1 cellular context compared by ENCODE assay signal in the genomic region with DNA sequence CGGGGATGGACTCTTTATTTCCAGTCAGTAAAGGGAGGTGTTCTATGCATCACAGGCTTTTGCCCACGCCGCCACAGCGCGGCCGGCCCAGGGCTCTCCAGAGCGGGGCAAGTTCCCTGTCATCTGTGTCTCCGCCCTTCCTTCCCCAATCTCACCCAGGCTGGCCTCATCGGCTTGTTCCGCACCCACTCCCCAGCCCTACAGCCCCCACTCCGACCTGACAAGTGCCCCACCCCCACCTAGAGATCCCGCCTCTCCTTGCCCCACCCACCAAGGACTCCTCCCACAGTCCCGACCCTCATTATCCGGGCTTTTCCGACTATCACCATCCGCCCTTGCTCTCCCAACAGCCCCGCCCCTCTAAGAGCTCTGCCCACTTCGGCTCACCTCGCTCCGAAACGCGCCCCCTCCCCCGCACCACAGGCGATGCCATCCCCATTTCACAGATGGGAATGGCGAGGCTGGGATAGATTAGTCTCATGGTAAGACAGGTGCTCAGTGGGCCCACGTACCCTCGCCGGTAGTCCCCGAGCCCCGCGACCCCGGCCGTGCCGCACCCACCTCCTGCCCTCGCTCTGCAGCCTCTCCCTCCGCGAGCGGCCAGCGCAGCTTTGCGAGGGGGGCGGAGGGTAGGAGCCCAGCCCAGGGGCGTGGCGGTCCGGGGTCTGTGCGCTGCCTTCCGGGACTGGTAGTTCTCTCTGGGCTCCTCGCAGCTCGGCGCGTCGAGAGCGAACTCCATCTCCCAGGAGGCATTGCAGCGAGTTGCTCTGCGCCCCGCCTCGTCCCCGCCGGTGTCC.
A peak's percentile ranks its signal among the peaks of the same experiment; 100 is the strongest.
TF ChIP-seq lines count a peak whose summit lies in the region.

A gene with protein sequence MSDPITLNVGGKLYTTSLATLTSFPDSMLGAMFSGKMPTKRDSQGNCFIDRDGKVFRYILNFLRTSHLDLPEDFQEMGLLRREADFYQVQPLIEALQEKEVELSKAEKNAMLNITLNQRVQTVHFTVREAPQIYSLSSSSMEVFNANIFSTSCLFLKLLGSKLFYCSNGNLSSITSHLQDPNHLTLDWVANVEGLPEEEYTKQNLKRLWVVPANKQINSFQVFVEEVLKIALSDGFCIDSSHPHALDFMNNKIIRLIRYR (minus strand): TSS at position 615 of the 797 bp plus-strand sequence. CDS start 14,072 bp downstream, outside the sequence.

TF ChIP-seq in HepG2, 621 proteins besides CTCF, POLR2A, EP300 and RAD21 (continued from another document and continues in another):
- TF ChIP-seq, protein P1, sequence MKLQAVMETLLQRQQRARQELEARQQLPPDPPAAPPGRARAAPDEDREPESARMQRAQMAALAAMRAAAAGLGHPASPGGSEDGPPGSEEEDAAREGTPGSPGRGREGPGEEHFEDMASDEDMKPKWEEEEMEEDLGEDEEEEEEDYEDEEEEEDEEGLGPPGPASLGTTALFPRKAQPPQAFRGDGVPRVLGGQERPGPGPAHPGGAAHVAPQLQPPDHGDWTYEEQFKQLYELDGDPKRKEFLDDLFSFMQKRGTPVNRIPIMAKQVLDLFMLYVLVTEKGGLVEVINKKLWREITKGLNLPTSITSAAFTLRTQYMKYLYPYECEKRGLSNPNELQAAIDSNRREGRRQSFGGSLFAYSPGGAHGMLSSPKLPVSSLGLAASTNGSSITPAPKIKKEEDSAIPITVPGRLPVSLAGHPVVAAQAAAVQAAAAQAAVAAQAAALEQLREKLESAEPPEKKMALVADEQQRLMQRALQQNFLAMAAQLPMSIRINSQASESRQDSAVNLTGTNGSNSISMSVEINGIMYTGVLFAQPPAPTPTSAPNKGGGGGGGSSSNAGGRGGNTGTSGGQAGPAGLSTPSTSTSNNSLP (IDR thresholded peaks at IDR 0.05; ENCODE audit: low read depth, low read length), result no peak; the same call in 1 of the 2 replicates
- TF ChIP-seq MAFF (IDR thresholded peaks at IDR 0.05; ENCODE audit: low read depth, low read length) (no peak), ARNT (IDR thresholded peaks at IDR 0.05) (no peak), ZKSCAN1 (IDR thresholded peaks at IDR 0.05; ENCODE audit: low read length) (no peak), ZFAT (CRISPR knock-in tag; conservative IDR thresholded peaks at IDR 0.05) (no peak), ZNF724P (CRISPR knock-in tag; IDR thresholded peaks at IDR 0.05; ENCODE audit: borderline replicate concordance) (no peak), SRF (IDR thresholded peaks at IDR 0.05; ENCODE audit: low read depth, low read length) (no peak), JDP2 (CRISPR knock-in tag; IDR thresholded peaks at IDR 0.05; ENCODE audit: borderline replicate concordance) (no peak), ATAD3A (CRISPR knock-in tag; IDR thresholded peaks at IDR 0.05) (no peak), ZNF775 (CRISPR knock-in tag; IDR thresholded peaks at IDR 0.05; ENCODE audit: borderline replicate concordance) (no peak), XRCC5 (optimal IDR thresholded peaks at IDR 0.05; ENCODE audit: low read length) (peak; percentile 34), ZNF205 (CRISPR knock-in tag; IDR thresholded peaks at IDR 0.05) (no peak), BORCS8-MEF2B (CRISPR knock-in tag; IDR thresholded peaks at IDR 0.05) (no peak), ZSCAN9 (CRISPR knock-in tag; IDR thresholded peaks at IDR 0.05; ENCODE audit: borderline replicate concordance) (0 out of 2 replicates have a peak, but pooled peaks have one; percentile 29), ZNF180 (CRISPR knock-in tag; IDR thresholded peaks at IDR 0.05; ENCODE audit: borderline replicate concordance, low read depth) (no peak; the same call in 1 of the 2 replicates), ZNF12 (CRISPR knock-in tag; IDR thresholded peaks at IDR 0.05) (peak; percentile 51; the same call in 1 of the 2 replicates), MIER3 (CRISPR knock-in tag; IDR thresholded peaks at IDR 0.05; ENCODE audit: borderline replicate concordance) (no peak), HMG20A (CRISPR knock-in tag; IDR thresholded peaks at IDR 0.05; ENCODE audit: borderline replicate concordance) (no peak), ZNF747 (CRISPR knock-in tag; IDR thresholded peaks at IDR 0.05; ENCODE audit: borderline replicate concordance) (peak; percentile 73), MYNN (CRISPR knock-in tag; IDR thresholded peaks at IDR 0.05; ENCODE audit: low read depth) (0 out of 2 replicates have a peak, but pooled peaks have one; percentile 82), ZNF569 (CRISPR knock-in tag; IDR thresholded peaks at IDR 0.05; ENCODE audit: borderline replicate concordance) (no peak), ZNF382 (CRISPR knock-in tag; IDR thresholded peaks at IDR 0.05; ENCODE audit: borderline replicate concordance) (no peak), JUNB (CRISPR knock-in tag; IDR thresholded peaks at IDR 0.05; ENCODE audit: borderline replicate concordance) (peak; percentile 49; the same call in 1 of the 2 replicates), ATRX (CRISPR knock-in tag; IDR thresholded peaks at IDR 0.05; ENCODE audit: borderline replicate concordance) (no peak), DR1 (CRISPR knock-in tag; IDR thresholded peaks at IDR 0.05) (no peak), BCL6 (CRISPR knock-in tag; IDR thresholded peaks at IDR 0.05) (no peak; the same call in 1 of the 2 replicates), NFATC3 (CRISPR knock-in tag; IDR thresholded peaks at IDR 0.05) (no peak), CEBPG (CRISPR knock-in tag; IDR thresholded peaks at IDR 0.05) (peak; percentile 45), PHB2 (IDR thresholded peaks at IDR 0.05; ENCODE audit: partially characterized antibody) (no peak), CBX5 (CRISPR knock-in tag; IDR thresholded peaks at IDR 0.05; ENCODE audit: borderline replicate concordance) (peak; percentile 88)
- TF ChIP-seq, protein P2, sequence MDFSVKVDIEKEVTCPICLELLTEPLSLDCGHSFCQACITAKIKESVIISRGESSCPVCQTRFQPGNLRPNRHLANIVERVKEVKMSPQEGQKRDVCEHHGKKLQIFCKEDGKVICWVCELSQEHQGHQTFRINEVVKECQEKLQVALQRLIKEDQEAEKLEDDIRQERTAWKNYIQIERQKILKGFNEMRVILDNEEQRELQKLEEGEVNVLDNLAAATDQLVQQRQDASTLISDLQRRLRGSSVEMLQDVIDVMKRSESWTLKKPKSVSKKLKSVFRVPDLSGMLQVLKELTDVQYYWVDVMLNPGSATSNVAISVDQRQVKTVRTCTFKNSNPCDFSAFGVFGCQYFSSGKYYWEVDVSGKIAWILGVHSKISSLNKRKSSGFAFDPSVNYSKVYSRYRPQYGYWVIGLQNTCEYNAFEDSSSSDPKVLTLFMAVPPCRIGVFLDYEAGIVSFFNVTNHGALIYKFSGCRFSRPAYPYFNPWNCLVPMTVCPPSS (IDR thresholded peaks at IDR 0.05), result no peak
- TF ChIP-seq, protein P3, sequence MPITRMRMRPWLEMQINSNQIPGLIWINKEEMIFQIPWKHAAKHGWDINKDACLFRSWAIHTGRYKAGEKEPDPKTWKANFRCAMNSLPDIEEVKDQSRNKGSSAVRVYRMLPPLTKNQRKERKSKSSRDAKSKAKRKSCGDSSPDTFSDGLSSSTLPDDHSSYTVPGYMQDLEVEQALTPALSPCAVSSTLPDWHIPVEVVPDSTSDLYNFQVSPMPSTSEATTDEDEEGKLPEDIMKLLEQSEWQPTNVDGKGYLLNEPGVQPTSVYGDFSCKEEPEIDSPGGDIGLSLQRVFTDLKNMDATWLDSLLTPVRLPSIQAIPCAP (CRISPR knock-in tag; IDR thresholded peaks at IDR 0.05; ENCODE audit: low read depth), result peak; percentile 9; the same call in 1 of the 2 replicates
- TF ChIP-seq, protein P4, sequence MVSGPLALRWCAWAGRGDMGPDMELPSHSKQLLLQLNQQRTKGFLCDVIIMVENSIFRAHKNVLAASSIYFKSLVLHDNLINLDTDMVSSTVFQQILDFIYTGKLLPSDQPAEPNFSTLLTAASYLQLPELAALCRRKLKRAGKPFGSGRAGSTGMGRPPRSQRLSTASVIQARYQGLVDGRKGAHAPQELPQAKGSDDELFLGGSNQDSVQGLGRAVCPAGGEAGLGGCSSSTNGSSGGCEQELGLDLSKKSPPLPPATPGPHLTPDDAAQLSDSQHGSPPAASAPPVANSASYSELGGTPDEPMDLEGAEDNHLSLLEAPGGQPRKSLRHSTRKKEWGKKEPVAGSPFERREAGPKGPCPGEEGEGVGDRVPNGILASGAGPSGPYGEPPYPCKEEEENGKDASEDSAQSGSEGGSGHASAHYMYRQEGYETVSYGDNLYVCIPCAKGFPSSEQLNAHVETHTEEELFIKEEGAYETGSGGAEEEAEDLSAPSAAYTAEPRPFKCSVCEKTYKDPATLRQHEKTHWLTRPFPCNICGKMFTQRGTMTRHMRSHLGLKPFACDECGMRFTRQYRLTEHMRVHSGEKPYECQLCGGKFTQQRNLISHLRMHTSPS (CRISPR knock-in tag; IDR thresholded peaks at IDR 0.05; ENCODE audit: low read depth), result no peak; the same call in 1 of the 2 replicates
- TF ChIP-seq, protein P5, sequence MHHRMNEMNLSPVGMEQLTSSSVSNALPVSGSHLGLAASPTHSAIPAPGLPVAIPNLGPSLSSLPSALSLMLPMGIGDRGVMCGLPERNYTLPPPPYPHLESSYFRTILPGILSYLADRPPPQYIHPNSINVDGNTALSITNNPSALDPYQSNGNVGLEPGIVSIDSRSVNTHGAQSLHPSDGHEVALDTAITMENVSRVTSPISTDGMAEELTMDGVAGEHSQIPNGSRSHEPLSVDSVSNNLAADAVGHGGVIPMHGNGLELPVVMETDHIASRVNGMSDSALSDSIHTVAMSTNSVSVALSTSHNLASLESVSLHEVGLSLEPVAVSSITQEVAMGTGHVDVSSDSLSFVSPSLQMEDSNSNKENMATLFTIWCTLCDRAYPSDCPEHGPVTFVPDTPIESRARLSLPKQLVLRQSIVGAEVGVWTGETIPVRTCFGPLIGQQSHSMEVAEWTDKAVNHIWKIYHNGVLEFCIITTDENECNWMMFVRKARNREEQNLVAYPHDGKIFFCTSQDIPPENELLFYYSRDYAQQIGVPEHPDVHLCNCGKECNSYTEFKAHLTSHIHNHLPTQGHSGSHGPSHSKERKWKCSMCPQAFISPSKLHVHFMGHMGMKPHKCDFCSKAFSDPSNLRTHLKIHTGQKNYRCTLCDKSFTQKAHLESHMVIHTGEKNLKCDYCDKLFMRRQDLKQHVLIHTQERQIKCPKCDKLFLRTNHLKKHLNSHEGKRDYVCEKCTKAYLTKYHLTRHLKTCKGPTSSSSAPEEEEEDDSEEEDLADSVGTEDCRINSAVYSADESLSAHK (CRISPR knock-in tag; IDR thresholded peaks at IDR 0.05; ENCODE audit: borderline replicate concordance), result no peak
- TF ChIP-seq, protein P6, sequence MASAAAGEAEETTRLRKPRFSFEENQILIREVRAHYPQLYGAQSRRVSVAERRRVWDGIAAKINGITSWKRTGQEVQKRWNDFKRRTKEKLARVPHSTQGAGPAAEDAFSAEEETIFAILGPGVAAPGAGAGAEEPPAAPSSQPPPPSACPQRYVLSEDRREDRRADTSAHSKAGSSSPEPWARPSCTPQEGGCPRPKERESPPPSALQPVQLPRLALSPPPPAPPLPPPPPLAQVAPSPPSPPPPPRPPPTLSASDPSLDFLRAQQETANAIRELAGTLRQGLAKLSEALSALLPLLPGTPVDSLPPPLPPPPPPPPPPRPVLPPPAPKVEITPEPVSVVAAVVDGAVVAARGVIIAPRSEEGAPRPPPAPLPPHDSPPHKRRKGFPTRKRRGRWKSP (CRISPR knock-in tag; IDR thresholded peaks at IDR 0.05), result 0 out of 2 replicates have a peak, but pooled peaks have one; percentile 56
- TF ChIP-seq, protein P7, sequence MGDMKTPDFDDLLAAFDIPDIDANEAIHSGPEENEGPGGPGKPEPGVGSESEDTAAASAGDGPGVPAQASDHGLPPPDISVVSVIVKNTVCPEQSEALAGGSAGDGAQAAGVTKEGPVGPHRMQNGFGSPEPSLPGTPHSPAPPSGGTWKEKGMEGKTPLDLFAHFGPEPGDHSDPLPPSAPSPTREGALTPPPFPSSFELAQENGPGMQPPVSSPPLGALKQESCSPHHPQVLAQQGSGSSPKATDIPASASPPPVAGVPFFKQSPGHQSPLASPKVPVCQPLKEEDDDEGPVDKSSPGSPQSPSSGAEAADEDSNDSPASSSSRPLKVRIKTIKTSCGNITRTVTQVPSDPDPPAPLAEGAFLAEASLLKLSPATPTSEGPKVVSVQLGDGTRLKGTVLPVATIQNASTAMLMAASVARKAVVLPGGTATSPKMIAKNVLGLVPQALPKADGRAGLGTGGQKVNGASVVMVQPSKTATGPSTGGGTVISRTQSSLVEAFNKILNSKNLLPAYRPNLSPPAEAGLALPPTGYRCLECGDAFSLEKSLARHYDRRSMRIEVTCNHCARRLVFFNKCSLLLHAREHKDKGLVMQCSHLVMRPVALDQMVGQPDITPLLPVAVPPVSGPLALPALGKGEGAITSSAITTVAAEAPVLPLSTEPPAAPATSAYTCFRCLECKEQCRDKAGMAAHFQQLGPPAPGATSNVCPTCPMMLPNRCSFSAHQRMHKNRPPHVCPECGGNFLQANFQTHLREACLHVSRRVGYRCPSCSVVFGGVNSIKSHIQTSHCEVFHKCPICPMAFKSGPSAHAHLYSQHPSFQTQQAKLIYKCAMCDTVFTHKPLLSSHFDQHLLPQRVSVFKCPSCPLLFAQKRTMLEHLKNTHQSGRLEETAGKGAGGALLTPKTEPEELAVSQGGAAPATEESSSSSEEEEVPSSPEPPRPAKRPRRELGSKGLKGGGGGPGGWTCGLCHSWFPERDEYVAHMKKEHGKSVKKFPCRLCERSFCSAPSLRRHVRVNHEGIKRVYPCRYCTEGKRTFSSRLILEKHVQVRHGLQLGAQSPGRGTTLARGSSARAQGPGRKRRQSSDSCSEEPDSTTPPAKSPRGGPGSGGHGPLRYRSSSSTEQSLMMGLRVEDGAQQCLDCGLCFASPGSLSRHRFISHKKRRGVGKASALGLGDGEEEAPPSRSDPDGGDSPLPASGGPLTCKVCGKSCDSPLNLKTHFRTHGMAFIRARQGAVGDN (CRISPR knock-in tag; IDR thresholded peaks at IDR 0.05), result peak; percentile 90
- TF ChIP-seq, protein P8, sequence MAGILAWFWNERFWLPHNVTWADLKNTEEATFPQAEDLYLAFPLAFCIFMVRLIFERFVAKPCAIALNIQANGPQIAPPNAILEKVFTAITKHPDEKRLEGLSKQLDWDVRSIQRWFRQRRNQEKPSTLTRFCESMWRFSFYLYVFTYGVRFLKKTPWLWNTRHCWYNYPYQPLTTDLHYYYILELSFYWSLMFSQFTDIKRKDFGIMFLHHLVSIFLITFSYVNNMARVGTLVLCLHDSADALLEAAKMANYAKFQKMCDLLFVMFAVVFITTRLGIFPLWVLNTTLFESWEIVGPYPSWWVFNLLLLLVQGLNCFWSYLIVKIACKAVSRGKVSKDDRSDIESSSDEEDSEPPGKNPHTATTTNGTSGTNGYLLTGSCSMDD (CRISPR knock-in tag; IDR thresholded peaks at IDR 0.05), result no peak
- TF ChIP-seq, protein P9, sequence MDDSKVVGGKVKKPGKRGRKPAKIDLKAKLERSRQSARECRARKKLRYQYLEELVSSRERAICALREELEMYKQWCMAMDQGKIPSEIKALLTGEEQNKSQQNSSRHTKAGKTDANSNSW (CRISPR knock-in tag; IDR thresholded peaks at IDR 0.05; ENCODE audit: borderline replicate concordance), result no peak
- TF ChIP-seq, protein P10, sequence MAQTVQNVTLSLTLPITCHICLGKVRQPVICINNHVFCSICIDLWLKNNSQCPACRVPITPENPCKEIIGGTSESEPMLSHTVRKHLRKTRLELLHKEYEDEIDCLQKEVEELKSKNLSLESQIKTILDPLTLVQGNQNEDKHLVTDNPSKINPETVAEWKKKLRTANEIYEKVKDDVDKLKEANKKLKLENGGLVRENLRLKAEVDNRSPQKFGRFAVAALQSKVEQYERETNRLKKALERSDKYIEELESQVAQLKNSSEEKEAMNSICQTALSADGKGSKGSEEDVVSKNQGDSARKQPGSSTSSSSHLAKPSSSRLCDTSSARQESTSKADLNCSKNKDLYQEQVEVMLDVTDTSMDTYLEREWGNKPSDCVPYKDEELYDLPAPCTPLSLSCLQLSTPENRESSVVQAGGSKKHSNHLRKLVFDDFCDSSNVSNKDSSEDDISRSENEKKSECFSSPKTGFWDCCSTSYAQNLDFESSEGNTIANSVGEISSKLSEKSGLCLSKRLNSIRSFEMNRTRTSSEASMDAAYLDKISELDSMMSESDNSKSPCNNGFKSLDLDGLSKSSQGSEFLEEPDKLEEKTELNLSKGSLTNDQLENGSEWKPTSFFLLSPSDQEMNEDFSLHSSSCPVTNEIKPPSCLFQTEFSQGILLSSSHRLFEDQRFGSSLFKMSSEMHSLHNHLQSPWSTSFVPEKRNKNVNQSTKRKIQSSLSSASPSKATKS (CRISPR knock-in tag; IDR thresholded peaks at IDR 0.05), result no peak
